Comparison of ENCODE assay signal across 27 cellular contexts in the genomic region with DNA sequence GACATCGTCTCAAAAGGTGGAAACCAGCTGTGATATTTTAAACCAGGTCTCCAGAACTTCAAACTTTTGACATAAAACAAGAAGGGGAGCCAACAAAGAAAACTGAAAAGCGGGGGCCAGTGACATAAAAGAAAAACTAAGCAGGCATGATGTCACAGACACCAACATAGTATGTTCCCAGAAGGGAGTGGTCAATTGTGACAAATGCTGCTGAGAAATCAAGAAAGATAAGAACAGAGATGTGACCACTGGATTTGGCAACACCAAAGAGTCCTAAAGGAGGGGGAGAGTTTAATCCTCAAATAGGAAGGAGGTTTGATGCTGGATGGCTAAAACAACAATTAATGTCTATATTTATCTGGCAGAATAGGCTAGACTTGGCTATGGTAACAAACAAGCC.
"Had no signal": no experiment of that assay in that cellular context is flagged by ENCODE, and none has a peak within 500 bp of the region (broad histone marks: within the 10 kb centered on the region; RNA-seq: fewer than 3 reads in every experiment).

No MANE protein-coding gene starts in this region.

- DNase-seq: activated CD4-positive, alpha-beta T cell treated with anti-CD3 and anti-CD28 coated beads, Interleukin-2, amount 10 ng/mL, durations not matched to agents 24 days and 14 days; activated CD4-positive, CD25-positive, alpha-beta regulatory T cell treated with anti-CD3 and anti-CD28 coated beads, Interleukin-2, amount 50 U/mL, for 72 hours; activated CD8-positive, alpha-beta memory T cell treated with anti-CD3 and anti-CD28 coated beads, Interleukin-2, amount 10 ng/mL, durations not matched to agents 7 days and 5 days; activated CD8-positive, alpha-beta T cell treated with anti-CD3 and anti-CD28 coated beads for 36 hours; activated naive CD4-positive, alpha-beta T cell; activated T-cell treated with anti-CD3 and anti-CD28 coated beads, Interleukin-2, amount 50 U/mL, for 48 hours; dermis blood vessel endothelial cell; effector CD4-positive, alpha-beta T cell; islet precursor cell; left ventricle myocardium inferior; mesendoderm; nephron progenitor cell; ovary; stimulated activated CD4-positive, alpha-beta T cell treated with anti-CD3 and anti-CD28 coated beads, Interleukin-12 subunit alpha, Interleukin-12 subunit beta, amount 100 ng/mL, for 4 hours; stimulated activated CD4-positive, alpha-beta T cell treated with anti-CD3 and anti-CD28 coated beads, Interleukin-4, amount 100 ng/mL, for 1 hour; stimulated activated naive CD8-positive, alpha-beta T cell treated with anti-CD3 and anti-CD28 coated beads, Interleukin-15, Interleukin-2, amounts not matched to agents 100 U/mL and 50 U/mL, for 24 hours; testis; transverse colon had no signal

- H3K36me3 ChIP-seq: gastroesophageal sphincter, left ventricle myocardium inferior, ovary, transverse colon had no signal

- H3K4me3 Mint-ChIP-seq: activated CD4-positive, alpha-beta T cell treated with anti-CD3 and anti-CD28 coated beads, Interleukin-2, amount 10 ng/mL, durations not matched to agents 24 days and 14 days; activated CD8-positive, alpha-beta memory T cell treated with anti-CD3 and anti-CD28 coated beads, Interleukin-2, amount 10 ng/mL, durations not matched to agents 7 days and 5 days; activated CD8-positive, alpha-beta T cell treated with anti-CD3 and anti-CD28 coated beads for 36 hours; central memory CD8-positive, alpha-beta T cell; nephron progenitor cell; T-helper 2 cell treated with Interferon-gamma antibody and Interleukin-4, amounts not matched to agents 5 μg/mL and 100 μg/mL, for 36 hours had no signal

- H3K4me3 ChIP-seq: gastroesophageal sphincter, hepatocyte, left ventricle myocardium inferior, lung, ovary, skin epidermis, transverse colon had no signal

- H3K27ac Mint-ChIP-seq: activated CD4-positive, alpha-beta T cell treated with anti-CD3 and anti-CD28 coated beads, Interleukin-2, amount 10 ng/mL, durations not matched to agents 24 days and 14 days; activated CD8-positive, alpha-beta memory T cell treated with anti-CD3 and anti-CD28 coated beads, Interleukin-2, amount 10 ng/mL, durations not matched to agents 7 days and 5 days; activated naive CD4-positive, alpha-beta T cell treated with anti-CD3 and anti-CD28 coated beads, Interleukin-2, amount 50 U/mL, for 72 hours; nephron progenitor cell; progenitor cell of endocrine pancreas; T-helper 2 cell treated with Interferon-gamma antibody and Interleukin-4, amounts not matched to agents 5 μg/mL and 100 μg/mL, for 36 hours had no signal

- H3K27ac ChIP-seq: gastroesophageal sphincter, hepatocyte, left ventricle myocardium inferior, ovary, testis, transverse colon had no signal

- H3K27me3 ChIP-seq: gastroesophageal sphincter, ovary, testis had no signal

- H3K9me3 ChIP-seq: gastroesophageal sphincter, left ventricle myocardium inferior, ovary, testis, transverse colon had no signal

- ATAC-seq: activated CD8-positive, alpha-beta memory T cell treated with anti-CD3 and anti-CD28 coated beads, Interleukin-2, amount 10 ng/mL, durations not matched to agents 7 days and 5 days; activated CD8-positive, alpha-beta T cell treated with anti-CD3 and anti-CD28 coated beads for 36 hours; activated naive CD4-positive, alpha-beta T cell treated with anti-CD3 and anti-CD28 coated beads, Interleukin-2, amount 50 U/mL, for 72 hours; gastroesophageal sphincter; sciatic nerve; stimulated activated naive CD8-positive, alpha-beta T cell treated with anti-CD3 and anti-CD28 coated beads, Interleukin-15, Interleukin-2, amounts not matched to agents 100 U/mL and 50 U/mL, for 24 hours had no signal

- H3K9me3 Mint-ChIP-seq: activated CD8-positive, alpha-beta T cell treated with anti-CD3 and anti-CD28 coated beads for 36 hours; central memory CD8-positive, alpha-beta T cell; nephron progenitor cell; T-helper 2 cell treated with Interferon-gamma antibody and Interleukin-4, amounts not matched to agents 5 μg/mL and 100 μg/mL, for 36 hours had no signal
